8 cellular contexts compared by ENCODE assay signal in the genomic region with DNA sequence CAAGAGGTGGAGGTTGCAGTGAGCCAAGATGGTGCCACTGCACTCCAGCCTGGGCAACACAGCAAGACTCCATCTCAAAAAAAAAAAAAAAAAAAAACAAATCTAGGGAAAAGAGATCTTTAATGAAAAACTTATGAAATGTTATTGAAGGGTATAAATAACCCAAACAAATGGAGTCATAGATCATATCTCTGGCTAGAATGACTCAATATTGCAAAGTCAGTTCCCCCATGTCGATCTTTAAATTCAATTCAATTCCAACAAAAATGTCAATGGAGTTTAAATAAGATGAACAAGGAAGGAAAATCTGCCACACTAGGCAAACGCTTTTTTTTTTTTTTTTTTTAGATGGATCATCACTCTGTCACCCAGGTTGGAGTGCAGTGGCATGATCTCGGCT.
"Had no signal": no experiment of that assay in that cellular context is flagged by ENCODE, and none has a peak within 500 bp of the region (broad histone marks: within the 10 kb centered on the region; RNA-seq: fewer than 3 reads in every experiment).

No MANE protein-coding gene starts in this region.

- H3K9me3 ChIP-seq: HAP-1 had no signal

- H2AFZ ChIP-seq: GM23248 had no signal

- FAIRE-seq: HTR-8/SVneo had no signal

- DNase-seq: GM23248, GOT3, H7, IMR-90, KBM-7 had no signal

- H3K27ac ChIP-seq: GM23248 had no signal

- H3K4me3 ChIP-seq: GM23248, HAP-1 had no signal

- ATAC-seq: HCT116 had no signal

- H3K4me1 ChIP-seq: HAP-1 had no signal

- H3K9ac ChIP-seq: GM23248 had no signal

- H3K36me3 ChIP-seq: HAP-1 had no signal
